1 cellular context compared by ENCODE assay signal in genomic region chr17:44204453-44204882, GRCh38.
TF ChIP-seq lines count a peak whose summit lies in the region.

No MANE protein-coding gene starts in this region.

TF ChIP-seq in K562, 482 proteins besides CTCF, POLR2A, EP300 and RAD21 (continues in another document):
- no peak for TF ChIP-seq MCM7 (IDR thresholded peaks at IDR 0.05)
- TF ChIP-seq NFIC (IDR thresholded peaks at IDR 0.05) = peak; percentile 52
- TF ChIP-seq, protein P1, sequence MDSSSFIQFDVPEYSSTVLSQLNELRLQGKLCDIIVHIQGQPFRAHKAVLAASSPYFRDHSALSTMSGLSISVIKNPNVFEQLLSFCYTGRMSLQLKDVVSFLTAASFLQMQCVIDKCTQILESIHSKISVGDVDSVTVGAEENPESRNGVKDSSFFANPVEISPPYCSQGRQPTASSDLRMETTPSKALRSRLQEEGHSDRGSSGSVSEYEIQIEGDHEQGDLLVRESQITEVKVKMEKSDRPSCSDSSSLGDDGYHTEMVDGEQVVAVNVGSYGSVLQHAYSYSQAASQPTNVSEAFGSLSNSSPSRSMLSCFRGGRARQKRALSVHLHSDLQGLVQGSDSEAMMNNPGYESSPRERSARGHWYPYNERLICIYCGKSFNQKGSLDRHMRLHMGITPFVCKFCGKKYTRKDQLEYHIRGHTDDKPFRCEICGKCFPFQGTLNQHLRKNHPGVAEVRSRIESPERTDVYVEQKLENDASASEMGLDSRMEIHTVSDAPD (CRISPR knock-in tag; IDR thresholded peaks at IDR 0.05) = no peak
- TF ChIP-seq ZNF384 (IDR thresholded peaks at IDR 0.05; ENCODE audit: low read depth, low read length) = no peak
- no peak for TF ChIP-seq TCF7L2 (IDR thresholded peaks at IDR 0.05; ENCODE audit: low read depth, low read length)
- TF ChIP-seq, protein P2, sequence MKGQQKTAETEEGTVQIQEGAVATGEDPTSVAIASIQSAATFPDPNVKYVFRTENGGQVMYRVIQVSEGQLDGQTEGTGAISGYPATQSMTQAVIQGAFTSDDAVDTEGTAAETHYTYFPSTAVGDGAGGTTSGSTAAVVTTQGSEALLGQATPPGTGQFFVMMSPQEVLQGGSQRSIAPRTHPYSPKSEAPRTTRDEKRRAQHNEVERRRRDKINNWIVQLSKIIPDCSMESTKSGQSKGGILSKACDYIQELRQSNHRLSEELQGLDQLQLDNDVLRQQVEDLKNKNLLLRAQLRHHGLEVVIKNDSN (CRISPR knock-in tag; IDR thresholded peaks at IDR 0.05) = no peak
- no peak for TF ChIP-seq MTA1 (IDR thresholded peaks at IDR 0.05; ENCODE audit: borderline replicate concordance)
- TF ChIP-seq RCOR1 (IDR thresholded peaks at IDR 0.05; ENCODE audit: borderline replicate concordance in 1 of 2, low read depth in 2 of 2, low read length in 2 of 2) = peak in 1 of 2 experiments; percentile 90; a peak in 2 of 4 replicates
- 0 out of 2 replicates have a peak, but pooled peaks have one; percentile 6 for TF ChIP-seq SP1 (CRISPR knock-in tag; IDR thresholded peaks at IDR 0.05)
- TF ChIP-seq THRA (IDR thresholded peaks at IDR 0.05) = no peak
- TF ChIP-seq, protein P3, sequence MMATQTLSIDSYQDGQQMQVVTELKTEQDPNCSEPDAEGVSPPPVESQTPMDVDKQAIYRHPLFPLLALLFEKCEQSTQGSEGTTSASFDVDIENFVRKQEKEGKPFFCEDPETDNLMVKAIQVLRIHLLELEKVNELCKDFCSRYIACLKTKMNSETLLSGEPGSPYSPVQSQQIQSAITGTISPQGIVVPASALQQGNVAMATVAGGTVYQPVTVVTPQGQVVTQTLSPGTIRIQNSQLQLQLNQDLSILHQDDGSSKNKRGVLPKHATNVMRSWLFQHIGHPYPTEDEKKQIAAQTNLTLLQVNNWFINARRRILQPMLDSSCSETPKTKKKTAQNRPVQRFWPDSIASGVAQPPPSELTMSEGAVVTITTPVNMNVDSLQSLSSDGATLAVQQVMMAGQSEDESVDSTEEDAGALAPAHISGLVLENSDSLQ (IDR thresholded peaks at IDR 0.05) = no peak
- no peak for TF ChIP-seq MCM5 (IDR thresholded peaks at IDR 0.05; ENCODE audit: low read depth)
- 0 out of 4 replicates have a peak, but pooled peaks of 1 of the 2 experiments have one; percentile 24 for TF ChIP-seq HDAC1 (IDR thresholded peaks at IDR 0.05)
- no peak for TF ChIP-seq PREB (CRISPR knock-in tag; IDR thresholded peaks at IDR 0.05)
- TF ChIP-seq KLF1 (tag; IDR thresholded peaks at IDR 0.05) = no peak
- no peak for TF ChIP-seq ZSCAN29 (IDR thresholded peaks at IDR 0.05)
- no peak for TF ChIP-seq ZNF561 (CRISPR knock-in tag; conservative IDR thresholded peaks at IDR 0.05)
- no peak for TF ChIP-seq CREM (IDR thresholded peaks at IDR 0.05; ENCODE audit: low read depth)
- TF ChIP-seq GTF2A2 (tag; IDR thresholded peaks at IDR 0.05) = no peak
- no peak for TF ChIP-seq ZNF609 (CRISPR knock-in tag; IDR thresholded peaks at IDR 0.05; ENCODE audit: borderline replicate concordance)
- no peak for TF ChIP-seq NFE2L1 (tag; IDR thresholded peaks at IDR 0.05; ENCODE audit: borderline replicate concordance, low read depth)
- TF ChIP-seq HDAC2 (IDR thresholded peaks at IDR 0.05) = 0 out of 2 replicates have a peak, but pooled peaks have one; percentile 23
- no peak for TF ChIP-seq BMI1 (IDR thresholded peaks at IDR 0.05; ENCODE audit: low read length)
- TF ChIP-seq, protein P4, sequence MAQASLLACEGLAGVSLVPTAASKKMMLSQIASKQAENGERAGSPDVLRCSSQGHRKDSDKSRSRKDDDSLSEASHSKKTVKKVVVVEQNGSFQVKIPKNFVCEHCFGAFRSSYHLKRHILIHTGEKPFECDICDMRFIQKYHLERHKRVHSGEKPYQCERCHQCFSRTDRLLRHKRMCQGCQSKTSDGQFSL (CRISPR knock-in tag; IDR thresholded peaks at IDR 0.05) = no peak
- TF ChIP-seq, protein P4 (tag; IDR thresholded peaks at IDR 0.05) = no peak
- peak; percentile 3; the same call in 1 of the 2 replicates for TF ChIP-seq TEAD4 (IDR thresholded peaks at IDR 0.05; ENCODE audit: low read length)
- no peak for TF ChIP-seq TEAD4 (CRISPR knock-in tag; IDR thresholded peaks at IDR 0.05; ENCODE audit: borderline replicate concordance)
- TF ChIP-seq ILK (tag; IDR thresholded peaks at IDR 0.05; ENCODE audit: borderline replicate concordance, low read depth) = no peak
- peak; percentile 22 for TF ChIP-seq KDM5B (IDR thresholded peaks at IDR 0.05; ENCODE audit: insufficient replicate concordance, low read depth, low read length)
- TF ChIP-seq, protein P5, sequence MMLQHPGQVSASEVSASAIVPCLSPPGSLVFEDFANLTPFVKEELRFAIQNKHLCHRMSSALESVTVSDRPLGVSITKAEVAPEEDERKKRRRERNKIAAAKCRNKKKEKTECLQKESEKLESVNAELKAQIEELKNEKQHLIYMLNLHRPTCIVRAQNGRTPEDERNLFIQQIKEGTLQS (IDR thresholded peaks at IDR 0.05) = peak; percentile 85
- TF ChIP-seq, protein P5 (CRISPR knock-in tag; conservative IDR thresholded peaks at IDR 0.05) = no peak
- no peak for TF ChIP-seq HSF4 (CRISPR knock-in tag; IDR thresholded peaks at IDR 0.05; ENCODE audit: borderline replicate concordance)
- TF ChIP-seq JUN (IDR thresholded peaks at IDR 0.05; ENCODE audit: borderline replicate concordance, low read depth, low read length) = peak; percentile 82
- TF ChIP-seq JUN (CRISPR knock-in tag; IDR thresholded peaks at IDR 0.05; ENCODE audit: borderline replicate concordance) = no peak
- TF ChIP-seq NR2C1 (IDR thresholded peaks at IDR 0.05) = peak; percentile 93
- TF ChIP-seq NR2C1 (tag; IDR thresholded peaks at IDR 0.05) = peak; percentile 97
- TF ChIP-seq SMARCE1 (IDR thresholded peaks at IDR 0.05) = peak; percentile 64
- TF ChIP-seq YBX1 (IDR thresholded peaks at IDR 0.05) = no peak
- no peak for TF ChIP-seq ETV5 (CRISPR knock-in tag; IDR thresholded peaks at IDR 0.05; ENCODE audit: low read depth)
- TF ChIP-seq, protein P6, sequence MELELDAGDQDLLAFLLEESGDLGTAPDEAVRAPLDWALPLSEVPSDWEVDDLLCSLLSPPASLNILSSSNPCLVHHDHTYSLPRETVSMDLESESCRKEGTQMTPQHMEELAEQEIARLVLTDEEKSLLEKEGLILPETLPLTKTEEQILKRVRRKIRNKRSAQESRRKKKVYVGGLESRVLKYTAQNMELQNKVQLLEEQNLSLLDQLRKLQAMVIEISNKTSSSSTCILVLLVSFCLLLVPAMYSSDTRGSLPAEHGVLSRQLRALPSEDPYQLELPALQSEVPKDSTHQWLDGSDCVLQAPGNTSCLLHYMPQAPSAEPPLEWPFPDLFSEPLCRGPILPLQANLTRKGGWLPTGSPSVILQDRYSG (tag; conservative IDR thresholded peaks at IDR 0.05; ENCODE audit: low read depth) = no peak
- peak; percentile 10; the same call in 1 of the 2 replicates for TF ChIP-seq TCF3 (CRISPR knock-in tag; IDR thresholded peaks at IDR 0.05)
- no peak for TF ChIP-seq XRCC3 (IDR thresholded peaks at IDR 0.05)
- peak; percentile 94 for TF ChIP-seq FOSL1 (tag; conservative IDR thresholded peaks at IDR 0.05)
- TF ChIP-seq GTF2F1 (IDR thresholded peaks at IDR 0.05; ENCODE audit: low read depth, low read length) = no peak
- no peak for TF ChIP-seq YY1 (IDR thresholded peaks at IDR 0.05; ENCODE audit: borderline replicate concordance in 1 of 3, control insufficient read depth in 1 of 3, extremely low read depth in 1 of 3, insufficient read depth in 3 of 3, insufficient read length in 1 of 3, insufficient replicate concordance in 2 of 3, low read depth in 1 of 3, low read length in 2 of 3)
- no peak for TF ChIP-seq COPS2 (conservative IDR thresholded peaks at IDR 0.05)
- peak; percentile 27; the same call in 1 of the 2 replicates for TF ChIP-seq SMARCA4 (IDR thresholded peaks at IDR 0.05)
- no peak for TF ChIP-seq JUNB (CRISPR knock-in tag; conservative IDR thresholded peaks at IDR 0.05)
- no peak for TF ChIP-seq ZNF408 (CRISPR knock-in tag; IDR thresholded peaks at IDR 0.05; ENCODE audit: low read depth)
- TF ChIP-seq KDM1A (IDR thresholded peaks at IDR 0.05) = peak; percentile 42 to 55; a peak in 2 of 4 replicates
- no peak for TF ChIP-seq RBBP5 (IDR thresholded peaks at IDR 0.05; ENCODE audit: borderline replicate concordance, insufficient read depth, low read length, poor library complexity, severe bottlenecking)
- peak; percentile 88 to 90 for TF ChIP-seq NRF1 (conservative IDR thresholded peaks at IDR 0.05 in 1 of 2, IDR thresholded peaks at IDR 0.05 in 1 of 2)
- TF ChIP-seq ATF7 (IDR thresholded peaks at IDR 0.05) = no peak
- no peak for TF ChIP-seq POLR3G (IDR thresholded peaks at IDR 0.05; ENCODE audit: extremely low read depth, insufficient read length, insufficient replicate concordance)
- TF ChIP-seq DPF2 (IDR thresholded peaks at IDR 0.05) = peak; percentile 62; the same call in 1 of the 2 replicates
- no peak for TF ChIP-seq TARDBP (IDR thresholded peaks at IDR 0.05)
- TF ChIP-seq RBM14 (IDR thresholded peaks at IDR 0.05; ENCODE audit: borderline replicate concordance, insufficient read depth, low read depth, low read length) = no peak
- no peak for TF ChIP-seq CBFA2T3 (IDR thresholded peaks at IDR 0.05)
- no peak for TF ChIP-seq BDP1 (IDR thresholded peaks at IDR 0.05; ENCODE audit: insufficient read depth, insufficient read length)
- no peak for TF ChIP-seq HIVEP1 (CRISPR knock-in tag; IDR thresholded peaks at IDR 0.05)
- TF ChIP-seq TSC22D4 (tag; IDR thresholded peaks at IDR 0.05) = no peak
- TF ChIP-seq GTF2E2 (tag; IDR thresholded peaks at IDR 0.05) = no peak
- peak; percentile 38 for TF ChIP-seq FOS (IDR thresholded peaks at IDR 0.05; ENCODE audit: extremely low read depth, insufficient read length)
